In the genomic region with DNA sequence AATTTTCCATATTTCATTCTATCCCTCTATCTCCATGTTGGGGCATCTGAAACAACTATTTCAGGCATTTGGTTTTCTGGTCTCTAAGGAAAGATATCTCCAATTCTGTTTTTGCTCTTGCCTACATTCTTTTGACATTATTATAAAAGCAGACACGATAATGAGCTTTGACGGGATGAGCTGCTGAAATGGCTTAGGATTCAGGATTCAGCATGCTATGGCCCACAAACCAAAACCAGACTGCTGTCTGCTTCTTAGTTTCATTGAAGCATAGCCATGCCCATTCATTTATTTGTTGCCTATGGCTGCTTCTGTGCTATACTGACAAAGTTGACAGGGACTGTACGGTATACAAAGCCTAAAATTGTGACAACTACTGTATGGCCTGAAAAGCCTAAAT, we compare ENCODE assay signal across 2 cellular contexts.
TF ChIP-seq lines count a peak whose summit lies in the region.

No MANE protein-coding gene starts in this region.

TF ChIP-seq in A549, 52 proteins besides CTCF, POLR2A, EP300 and RAD21:
- no peak for TF ChIP-seq FOXS1 (CRISPR knock-in tag; IDR thresholded peaks at IDR 0.05)
- TF ChIP-seq ZSCAN20 (CRISPR knock-in tag; IDR thresholded peaks at IDR 0.05) = no peak
- TF ChIP-seq, protein P1, sequence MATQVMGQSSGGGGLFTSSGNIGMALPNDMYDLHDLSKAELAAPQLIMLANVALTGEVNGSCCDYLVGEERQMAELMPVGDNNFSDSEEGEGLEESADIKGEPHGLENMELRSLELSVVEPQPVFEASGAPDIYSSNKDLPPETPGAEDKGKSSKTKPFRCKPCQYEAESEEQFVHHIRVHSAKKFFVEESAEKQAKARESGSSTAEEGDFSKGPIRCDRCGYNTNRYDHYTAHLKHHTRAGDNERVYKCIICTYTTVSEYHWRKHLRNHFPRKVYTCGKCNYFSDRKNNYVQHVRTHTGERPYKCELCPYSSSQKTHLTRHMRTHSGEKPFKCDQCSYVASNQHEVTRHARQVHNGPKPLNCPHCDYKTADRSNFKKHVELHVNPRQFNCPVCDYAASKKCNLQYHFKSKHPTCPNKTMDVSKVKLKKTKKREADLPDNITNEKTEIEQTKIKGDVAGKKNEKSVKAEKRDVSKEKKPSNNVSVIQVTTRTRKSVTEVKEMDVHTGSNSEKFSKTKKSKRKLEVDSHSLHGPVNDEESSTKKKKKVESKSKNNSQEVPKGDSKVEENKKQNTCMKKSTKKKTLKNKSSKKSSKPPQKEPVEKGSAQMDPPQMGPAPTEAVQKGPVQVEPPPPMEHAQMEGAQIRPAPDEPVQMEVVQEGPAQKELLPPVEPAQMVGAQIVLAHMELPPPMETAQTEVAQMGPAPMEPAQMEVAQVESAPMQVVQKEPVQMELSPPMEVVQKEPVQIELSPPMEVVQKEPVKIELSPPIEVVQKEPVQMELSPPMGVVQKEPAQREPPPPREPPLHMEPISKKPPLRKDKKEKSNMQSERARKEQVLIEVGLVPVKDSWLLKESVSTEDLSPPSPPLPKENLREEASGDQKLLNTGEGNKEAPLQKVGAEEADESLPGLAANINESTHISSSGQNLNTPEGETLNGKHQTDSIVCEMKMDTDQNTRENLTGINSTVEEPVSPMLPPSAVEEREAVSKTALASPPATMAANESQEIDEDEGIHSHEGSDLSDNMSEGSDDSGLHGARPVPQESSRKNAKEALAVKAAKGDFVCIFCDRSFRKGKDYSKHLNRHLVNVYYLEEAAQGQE (IDR thresholded peaks at IDR 0.05) = no peak
- no peak for TF ChIP-seq CBX2 (IDR thresholded peaks at IDR 0.05; ENCODE audit: borderline replicate concordance, low read depth)
- TF ChIP-seq, protein P2, sequence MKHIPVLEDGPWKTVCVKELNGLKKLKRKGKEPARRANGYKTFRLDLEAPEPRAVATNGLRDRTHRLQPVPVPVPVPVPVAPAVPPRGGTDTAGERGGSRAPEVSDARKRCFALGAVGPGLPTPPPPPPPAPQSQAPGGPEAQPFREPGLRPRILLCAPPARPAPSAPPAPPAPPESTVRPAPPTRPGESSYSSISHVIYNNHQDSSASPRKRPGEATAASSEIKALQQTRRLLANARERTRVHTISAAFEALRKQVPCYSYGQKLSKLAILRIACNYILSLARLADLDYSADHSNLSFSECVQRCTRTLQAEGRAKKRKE (CRISPR knock-in tag; IDR thresholded peaks at IDR 0.05; ENCODE audit: low read depth) = no peak
- no peak for TF ChIP-seq HOXB5 (CRISPR knock-in tag; IDR thresholded peaks at IDR 0.05)
- no peak for TF ChIP-seq RARB (CRISPR knock-in tag; IDR thresholded peaks at IDR 0.05)
- TF ChIP-seq EHMT2 (IDR thresholded peaks at IDR 0.05; ENCODE audit: low read depth) = no peak
- TF ChIP-seq MAFK (IDR thresholded peaks at IDR 0.05; ENCODE audit: partially characterized antibody) = no peak
- TF ChIP-seq NPAS2 (CRISPR knock-in tag; IDR thresholded peaks at IDR 0.05; ENCODE audit: borderline replicate concordance) = no peak
- TF ChIP-seq, protein P3, sequence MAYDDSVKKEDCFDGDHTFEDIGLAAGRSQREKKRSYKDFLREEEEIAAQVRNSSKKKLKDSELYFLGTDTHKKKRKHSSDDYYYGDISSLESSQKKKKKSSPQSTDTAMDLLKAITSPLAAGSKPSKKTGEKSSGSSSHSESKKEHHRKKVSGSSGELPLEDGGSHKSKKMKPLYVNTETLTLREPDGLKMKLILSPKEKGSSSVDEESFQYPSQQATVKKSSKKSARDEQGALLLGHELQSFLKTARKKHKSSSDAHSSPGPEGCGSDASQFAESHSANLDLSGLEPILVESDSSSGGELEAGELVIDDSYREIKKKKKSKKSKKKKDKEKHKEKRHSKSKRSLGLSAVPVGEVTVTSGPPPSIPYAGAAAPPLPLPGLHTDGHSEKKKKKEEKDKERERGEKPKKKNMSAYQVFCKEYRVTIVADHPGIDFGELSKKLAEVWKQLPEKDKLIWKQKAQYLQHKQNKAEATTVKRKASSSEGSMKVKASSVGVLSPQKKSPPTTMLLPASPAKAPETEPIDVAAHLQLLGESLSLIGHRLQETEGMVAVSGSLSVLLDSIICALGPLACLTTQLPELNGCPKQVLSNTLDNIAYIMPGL (CRISPR knock-in tag; IDR thresholded peaks at IDR 0.05; ENCODE audit: borderline replicate concordance) = no peak
- no peak for TF ChIP-seq JUNB (IDR thresholded peaks at IDR 0.05)
- no peak for TF ChIP-seq POLR2AphosphoS2 (conservative IDR thresholded peaks at IDR 0.05; ENCODE audit: low read length)
- no peak for TF ChIP-seq MYC (IDR thresholded peaks at IDR 0.05; ENCODE audit: borderline replicate concordance, low read length)
- TF ChIP-seq BHLHE40 (IDR thresholded peaks at IDR 0.05; ENCODE audit: low read depth, low read length) = no peak

TF ChIP-seq in IMR-90, 13 proteins besides CTCF, POLR2A, EP300 and RAD21:
- no peak for TF ChIP-seq MXI1 (IDR thresholded peaks at IDR 0.05; ENCODE audit: borderline replicate concordance, low read depth, low read length)
- no peak for TF ChIP-seq NFE2L2 (IDR thresholded peaks at IDR 0.05; ENCODE audit: low read depth, low read length)
- no peak for TF ChIP-seq RFX5 (IDR thresholded peaks at IDR 0.05; ENCODE audit: low read depth, low read length)
- TF ChIP-seq CEBPB (IDR thresholded peaks at IDR 0.05; ENCODE audit: low read depth, low read length) = no peak
- TF ChIP-seq, protein P4, sequence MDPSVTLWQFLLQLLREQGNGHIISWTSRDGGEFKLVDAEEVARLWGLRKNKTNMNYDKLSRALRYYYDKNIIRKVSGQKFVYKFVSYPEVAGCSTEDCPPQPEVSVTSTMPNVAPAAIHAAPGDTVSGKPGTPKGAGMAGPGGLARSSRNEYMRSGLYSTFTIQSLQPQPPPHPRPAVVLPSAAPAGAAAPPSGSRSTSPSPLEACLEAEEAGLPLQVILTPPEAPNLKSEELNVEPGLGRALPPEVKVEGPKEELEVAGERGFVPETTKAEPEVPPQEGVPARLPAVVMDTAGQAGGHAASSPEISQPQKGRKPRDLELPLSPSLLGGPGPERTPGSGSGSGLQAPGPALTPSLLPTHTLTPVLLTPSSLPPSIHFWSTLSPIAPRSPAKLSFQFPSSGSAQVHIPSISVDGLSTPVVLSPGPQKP (IDR thresholded peaks at IDR 0.05; ENCODE audit: borderline replicate concordance, low read depth, low read length) = no peak
- TF ChIP-seq RCOR1 (IDR thresholded peaks at IDR 0.05; ENCODE audit: insufficient replicate concordance, low read length) = no peak
- TF ChIP-seq FOS (IDR thresholded peaks at IDR 0.05; ENCODE audit: low read depth, low read length) = no peak
- TF ChIP-seq, protein P5, sequence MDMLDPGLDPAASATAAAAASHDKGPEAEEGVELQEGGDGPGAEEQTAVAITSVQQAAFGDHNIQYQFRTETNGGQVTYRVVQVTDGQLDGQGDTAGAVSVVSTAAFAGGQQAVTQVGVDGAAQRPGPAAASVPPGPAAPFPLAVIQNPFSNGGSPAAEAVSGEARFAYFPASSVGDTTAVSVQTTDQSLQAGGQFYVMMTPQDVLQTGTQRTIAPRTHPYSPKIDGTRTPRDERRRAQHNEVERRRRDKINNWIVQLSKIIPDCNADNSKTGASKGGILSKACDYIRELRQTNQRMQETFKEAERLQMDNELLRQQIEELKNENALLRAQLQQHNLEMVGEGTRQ (IDR thresholded peaks at IDR 0.05; ENCODE audit: low read depth, low read length) = no peak
- no peak for TF ChIP-seq MAZ (IDR thresholded peaks at IDR 0.05; ENCODE audit: borderline replicate concordance, low read depth, low read length)
- TF ChIP-seq SMC3 (IDR thresholded peaks at IDR 0.05; ENCODE audit: low read depth, low read length) = no peak
- no peak for TF ChIP-seq MAFK (IDR thresholded peaks at IDR 0.05; ENCODE audit: low read depth, low read length)
- TF ChIP-seq CHD1 (IDR thresholded peaks at IDR 0.05; ENCODE audit: low read depth, low read length) = no peak
- TF ChIP-seq BHLHE40 (IDR thresholded peaks at IDR 0.05; ENCODE audit: low read depth, low read length) = no peak
